In the genomic region with DNA sequence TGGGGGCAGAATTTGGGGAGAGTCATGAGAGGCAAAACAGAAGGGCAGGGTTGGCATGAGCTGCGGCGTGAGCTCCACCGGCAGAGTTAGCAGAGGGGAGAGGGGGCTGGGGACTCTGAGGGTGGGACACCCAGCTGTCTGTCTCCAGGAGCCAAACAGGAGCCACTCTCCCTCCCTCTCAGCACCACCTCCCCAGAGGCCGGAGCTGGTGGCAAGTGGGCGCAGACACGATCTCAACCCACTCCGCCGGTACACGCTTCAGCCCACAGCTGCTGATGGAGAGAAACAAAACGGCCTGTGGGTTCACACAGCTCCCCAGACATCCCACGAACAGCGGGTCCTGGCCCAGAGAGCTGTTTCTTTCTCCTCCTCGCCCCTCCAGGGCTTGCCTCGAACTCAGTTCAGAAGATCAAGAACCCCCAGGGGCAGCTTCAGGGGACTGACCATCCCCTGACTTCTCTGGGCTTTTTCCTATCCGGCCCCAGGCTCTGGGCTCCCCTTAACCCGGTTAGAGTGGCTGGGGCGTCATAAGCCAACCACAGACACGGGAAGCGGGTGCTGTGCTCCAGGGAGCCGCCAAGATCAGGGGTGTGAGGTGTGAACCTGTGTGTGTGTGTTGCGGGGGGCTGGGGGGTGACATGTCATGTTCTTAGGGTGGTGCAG, we compare ENCODE assay signal across 11 cellular contexts. TPM values are rescaled to one million over a fixed set of nuclear protein-coding genes. Genes with fewer than 3 reads are reported as not detected.
DNase-seq lines count a peak whose midpoint lies in the region; ATAC-seq and TF ChIP-seq lines count a peak whose summit lies in the region.
"Had no signal": no experiment of that assay in that cellular context is flagged by ENCODE, and none has a peak within 500 bp of the region (broad histone marks: within the 10 kb centered on the region; RNA-seq: fewer than 3 reads in every experiment).

No MANE protein-coding gene starts in this region.

- DNase-seq in activated CD4-positive, alpha-beta T cell treated with anti-CD3 and anti-CD28 coated beads, Interleukin-2, amount 10 ng/mL, durations not matched to agents 24 days and 14 days: peak; percentile 75
- DNase-seq in activated CD4-positive, alpha-beta T cell treated with anti-CD3 and anti-CD28 coated beads for 4 hours: no peak
- no peak for DNase-seq in T-helper 2 cell treated with Interferon-gamma antibody and Interleukin-4, amounts not matched to agents 5 μg/mL and 100 μg/mL, for 36 hours (ENCODE audit: low spot score)
- DNase-seq in testis (no peak), NCI-H128 (lab: John Stamatoyannopoulos, UW; ENCODE audit: unreplicated experiment) (no peak), mesenteric fat pad (ENCODE audit: low spot score) (no peak)
- DNase-seq: islet precursor cell had no signal

- no peaks in the 10 kb centered on the region for H3K9me3 ChIP-seq in gastroesophageal sphincter
- no peaks in the 10 kb centered on the region for H3K9me3 ChIP-seq in testis
- H3K9me3 ChIP-seq: A549 had no signal

- H3K4me1 ChIP-seq in gastroesophageal sphincter: peaks cover 0 to 39% (median 16%) of the 10 kb centered on the region in 3 donors
- H3K4me1 ChIP-seq in testis: peaks cover 24% of the 10 kb centered on the region

- peak overlapping the region; percentile 99 for H3K27ac Mint-ChIP-seq in activated CD4-positive, alpha-beta T cell treated with anti-CD3 and anti-CD28 coated beads, Interleukin-2, amount 10 ng/mL, durations not matched to agents 24 days and 14 days
- H3K27ac Mint-ChIP-seq in T-helper 2 cell treated with Interferon-gamma antibody and Interleukin-4, amounts not matched to agents 5 μg/mL and 100 μg/mL, for 36 hours: peak overlapping the region; percentile 95

- ATAC-seq in gastroesophageal sphincter (no peak), GM21528 (IDR thresholded peaks at IDR 0.05; ENCODE audit: low FRiP score, unreplicated experiment) (no peak)
- ATAC-seq: A549 had no signal

- TF ChIP-seq CTCF in gastroesophageal sphincter (IDR thresholded peaks at IDR 0.05) (no peak), testis (IDR thresholded peaks at IDR 0.05) (no peak)

- peaks cover 56% of the 10 kb centered on the region for H3K4me1 Mint-ChIP-seq in activated CD4-positive, alpha-beta T cell treated with anti-CD3 and anti-CD28 coated beads, Interleukin-2, amount 10 ng/mL, durations not matched to agents 24 days and 14 days
- peaks cover 29% of the 10 kb centered on the region for H3K4me1 Mint-ChIP-seq in T-helper 2 cell treated with Interferon-gamma antibody and Interleukin-4, amounts not matched to agents 5 μg/mL and 100 μg/mL, for 36 hours (ENCODE audit: low read depth)

- H3K36me3 ChIP-seq in gastroesophageal sphincter: no peaks in the 10 kb centered on the region
- H3K36me3 ChIP-seq in testis (ENCODE audit: low read depth, missing control alignments): no peaks in the 10 kb centered on the region

- peak overlapping the region in 3 of 4 donors; percentile 60 to 77 (median 63) for H3K27ac ChIP-seq in gastroesophageal sphincter
- H3K27ac ChIP-seq in testis: peak overlapping the region; percentile 7 to 59

- no peaks in the 10 kb centered on the region for H3K27me3 Mint-ChIP-seq in activated CD4-positive, alpha-beta T cell treated with anti-CD3 and anti-CD28 coated beads, Interleukin-2, amount 10 ng/mL, durations not matched to agents 24 days and 14 days
- H3K27me3 Mint-ChIP-seq in T-helper 2 cell treated with Interferon-gamma antibody and Interleukin-4, amounts not matched to agents 5 μg/mL and 100 μg/mL, for 36 hours (ENCODE audit: low read depth): no peaks in the 10 kb centered on the region

- peak overlapping the region; percentile 93 for H3K4me3 Mint-ChIP-seq in activated CD4-positive, alpha-beta T cell treated with anti-CD3 and anti-CD28 coated beads, Interleukin-2, amount 10 ng/mL, durations not matched to agents 24 days and 14 days
- peak overlapping the region; percentile 93 for H3K4me3 Mint-ChIP-seq in T-helper 2 cell treated with Interferon-gamma antibody and Interleukin-4, amounts not matched to agents 5 μg/mL and 100 μg/mL, for 36 hours

- H3K4me3 ChIP-seq in gastroesophageal sphincter: peak overlapping the region in 1 of 2 donors; percentile 14
- no peak overlapping the region for H3K4me3 ChIP-seq in testis
- H3K4me3 ChIP-seq: A549 had no signal

- TF ChIP-seq EP300 in gastroesophageal sphincter (IDR thresholded peaks at IDR 0.05): no peak

- peaks cover 10% of the 10 kb centered on the region for H3K36me3 Mint-ChIP-seq in activated CD4-positive, alpha-beta T cell treated with anti-CD3 and anti-CD28 coated beads, Interleukin-2, amount 10 ng/mL, durations not matched to agents 24 days and 14 days (ENCODE audit: low read depth)
- H3K36me3 Mint-ChIP-seq in T-helper 2 cell treated with Interferon-gamma antibody and Interleukin-4, amounts not matched to agents 5 μg/mL and 100 μg/mL, for 36 hours (ENCODE audit: low read depth): peaks cover 4% of the 10 kb centered on the region

- TF ChIP-seq POLR2A in gastroesophageal sphincter (IDR thresholded peaks at IDR 0.05) (no peak), testis (IDR thresholded peaks at IDR 0.05) (no peak)

- intact Hi-C loops in activated CD4-positive, alpha-beta T cell treated with anti-CD3 and anti-CD28 coated beads, Interleukin-2, amount 10 ng/mL, durations not matched to agents 24 days and 14 days (cut with micrococcal nuclease): loop anchor here (1.0 kb wide), 1 partner anchor 22 kb away; no protein-coding TSS in a partner anchor
- intact Hi-C loops in testis (cut with DNase I; ENCODE audit: low total_unique reads): no loop called here

- H3K27me3 ChIP-seq in gastroesophageal sphincter (no peaks in the 10 kb centered on the region), testis (no peaks in the 10 kb centered on the region)

- H3K9me3 Mint-ChIP-seq in activated CD4-positive, alpha-beta T cell treated with anti-CD3 and anti-CD28 coated beads, Interleukin-2, amount 10 ng/mL, durations not matched to agents 24 days and 14 days: no peaks in the 10 kb centered on the region
- no peaks in the 10 kb centered on the region for H3K9me3 Mint-ChIP-seq in T-helper 2 cell treated with Interferon-gamma antibody and Interleukin-4, amounts not matched to agents 5 μg/mL and 100 μg/mL, for 36 hours

- WGBS in gastroesophageal sphincter (ENCODE audit: low coverage in 1 of 2), 2 donors: 50 to 52% methylated on average over 2 to 8 of the region's 21 CpGs
- 84 to 86% methylated on average over 16 to 21 of the region's 21 CpGs for WGBS in testis, 2 donors

RNA-seq across cellular contexts. Expression of gene RHBDF2, which starts 7.6 kb away (rescaled TPM):
- total RNA-seq in activated CD4-positive, alpha-beta T cell treated with anti-CD3 and anti-CD28 coated beads, Interleukin-2, amount 10 ng/mL, durations not matched to agents 24 days and 14 days: 45.4 and 54.5 TPM in 2 replicates
- total RNA-seq in gastroesophageal sphincter (10 to 100 TPM in 1 of 4 donors, 1 to 10 TPM in 3; 7.3 to 20.5 (median 8.5) TPM), testis (10 to 100 TPM; 26.3 to 30.2 TPM), mesenteric fat pad (52.7 TPM)
- 9.7 TPM for polyA plus RNA-seq in testis (ENCODE audit: insufficient read depth, low read depth, low replicate concordance)

RNA-seq across cellular contexts. Expression of gene AANAT, which starts 26.2 kb away (rescaled TPM):
- not detected in 2 replicates for total RNA-seq in activated CD4-positive, alpha-beta T cell treated with anti-CD3 and anti-CD28 coated beads, Interleukin-2, amount 10 ng/mL, durations not matched to agents 24 days and 14 days
- total RNA-seq in gastroesophageal sphincter (not detected), testis (1 to 10 TPM; 2.0 to 4.3 TPM), mesenteric fat pad (not detected)
- polyA plus RNA-seq in testis (ENCODE audit: insufficient read depth, low read depth, low replicate concordance): 4.4 TPM
- total RNA-seq: urinary bladder had no signal
- polyA plus RNA-seq: urinary bladder had no signal

RNA-seq across cellular contexts. Expression of gene UBE2O, which starts 40.7 kb away (rescaled TPM):
- total RNA-seq in activated CD4-positive, alpha-beta T cell treated with anti-CD3 and anti-CD28 coated beads, Interleukin-2, amount 10 ng/mL, durations not matched to agents 24 days and 14 days: 43.8 and 44.0 TPM in 2 replicates
- 10 to 100 TPM; 13.0 to 19.8 (median 15.2) TPM for total RNA-seq in gastroesophageal sphincter
- 10 to 100 TPM; 56.6 to 58.0 TPM for total RNA-seq in testis
- polyA plus RNA-seq in testis (ENCODE audit: insufficient read depth, low read depth, low replicate concordance): 40.6 TPM
- total RNA-seq in mesenteric fat pad: 20.4 TPM

RNA-seq across cellular contexts. Expression of gene CYGB, which starts 43.9 kb away (rescaled TPM):
- not detected in 2 replicates for total RNA-seq in activated CD4-positive, alpha-beta T cell treated with anti-CD3 and anti-CD28 coated beads, Interleukin-2, amount 10 ng/mL, durations not matched to agents 24 days and 14 days
- total RNA-seq in gastroesophageal sphincter (10 to 100 TPM; 12.6 to 23.2 (median 18.8) TPM), testis (1 to 10 TPM; 3.4 to 7.2 TPM), mesenteric fat pad (55.6 TPM)
- 9.9 TPM for polyA plus RNA-seq in testis (ENCODE audit: insufficient read depth, low read depth, low replicate concordance)

RNA-seq across cellular contexts. Expression of gene PRCD, which starts 46.2 kb away (rescaled TPM):
- not detected in 2 replicates for total RNA-seq in activated CD4-positive, alpha-beta T cell treated with anti-CD3 and anti-CD28 coated beads, Interleukin-2, amount 10 ng/mL, durations not matched to agents 24 days and 14 days
- total RNA-seq in gastroesophageal sphincter: 10 to 100 TPM in 1 of 4 donors, 1 to 10 TPM in 2, under 1 TPM in 1; 0.57 to 11.2 (median 2.3) TPM
- total RNA-seq in testis: 1 to 10 TPM; 3.2 to 3.8 TPM
- polyA plus RNA-seq in testis (ENCODE audit: insufficient read depth, low read depth, low replicate concordance): 4.6 TPM
- total RNA-seq in mesenteric fat pad: 5.4 TPM
- polyA plus RNA-seq: A549 had no signal
